ENCODE assay signal across 2 cellular contexts in the genomic region with DNA sequence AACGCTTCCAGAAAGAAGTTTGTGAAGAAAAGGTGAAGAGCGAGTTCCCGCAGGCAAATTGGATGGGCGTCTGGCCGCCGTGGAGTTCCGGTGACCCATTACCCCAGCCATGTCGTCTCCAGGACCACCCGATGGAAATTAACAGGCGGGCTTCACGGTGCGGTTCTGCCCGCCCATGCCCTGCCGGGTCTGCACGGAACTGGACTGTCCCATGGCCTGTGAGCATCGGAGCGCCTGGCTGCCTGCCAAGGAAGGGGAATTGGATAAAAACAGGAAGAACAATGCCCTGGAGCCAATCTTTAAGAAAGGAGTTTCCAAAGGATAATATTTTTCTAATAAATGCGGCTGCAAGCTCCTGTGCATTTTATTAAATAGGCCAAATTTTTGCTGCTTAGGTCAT.
TF ChIP-seq lines count a peak whose summit lies in the region.

No MANE protein-coding gene starts in this region.

TF ChIP-seq in HepG2, 621 proteins besides CTCF, POLR2A, EP300 and RAD21:
- TF ChIP-seq ZNF460 (CRISPR knock-in tag; IDR thresholded peaks at IDR 0.05; ENCODE audit: borderline replicate concordance) (no peak), ZSCAN29 (CRISPR knock-in tag; conservative IDR thresholded peaks at IDR 0.05) (no peak), ZNF367 (CRISPR knock-in tag; IDR thresholded peaks at IDR 0.05; ENCODE audit: borderline replicate concordance) (no peak), KLF11 (CRISPR knock-in tag; IDR thresholded peaks at IDR 0.05) (no peak), MBD4 (IDR thresholded peaks at IDR 0.05; ENCODE audit: borderline replicate concordance, low read length) (no peak), THYN1 (CRISPR knock-in tag; IDR thresholded peaks at IDR 0.05; ENCODE audit: borderline replicate concordance, low read depth) (no peak)
TF ChIP-seq in HepG2: peak in this region for 0.

TF ChIP-seq in endothelial cell of umbilical vein, 7 proteins besides CTCF, POLR2A, EP300 and RAD21:
- TF ChIP-seq, protein P1, sequence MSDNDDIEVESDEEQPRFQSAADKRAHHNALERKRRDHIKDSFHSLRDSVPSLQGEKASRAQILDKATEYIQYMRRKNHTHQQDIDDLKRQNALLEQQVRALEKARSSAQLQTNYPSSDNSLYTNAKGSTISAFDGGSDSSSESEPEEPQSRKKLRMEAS (IDR thresholded peaks at IDR 0.05; ENCODE audit: insufficient read depth, insufficient read length) = no peak
- TF ChIP-seq EZH2 (IDR thresholded peaks at IDR 0.05; ENCODE audit: borderline replicate concordance, low read depth, low read length, severe bottlenecking) (no peak), POLR2AphosphoS5 (IDR thresholded peaks at IDR 0.05; ENCODE audit: insufficient read depth, low read depth, low read length) (no peak), JUN (IDR thresholded peaks at IDR 0.05; ENCODE audit: borderline replicate concordance, insufficient read depth, insufficient read length, low read depth) (no peak), FOS (IDR thresholded peaks at IDR 0.05; ENCODE audit: borderline replicate concordance, insufficient read depth, low read length) (no peak), MYC (IDR thresholded peaks at IDR 0.05; ENCODE audit: low read depth, low read length) (no peak)
TF ChIP-seq in endothelial cell of umbilical vein: peak in this region for 0.
